Comparison of ENCODE assay signal across 10 cellular contexts in genomic region chr15:74817370-74817737, GRCh38. TPM values are rescaled to one million over a fixed set of nuclear protein-coding genes. Genes with fewer than 3 reads are reported as not detected.
DNase-seq lines count a peak whose midpoint lies in the region; ATAC-seq and TF ChIP-seq lines count a peak whose summit lies in the region.
"Had no signal": no experiment of that assay in that cellular context is flagged by ENCODE, and none has a peak within 500 bp of the region (broad histone marks: within the 10 kb centered on the region; RNA-seq: fewer than 3 reads in every experiment).

No MANE protein-coding gene starts in this region.

- H3K27ac ChIP-seq in C4-2B (peak overlapping the region; percentile 81), mesodermal cell (ENCODE audit: low read depth, low read length, severe bottlenecking) (peak overlapping the region; percentile 23), aorta (ENCODE audit: low read depth in 1 of 2, low read length in 2 of 2) (no peak overlapping the region)
- H3K27ac ChIP-seq: neutrophil had no signal

- 51 to 62% methylated on average over 7 of the region's 9 CpGs for WGBS in mesodermal cell (ENCODE audit: insufficient coverage in 2 of 2), 2 experiments
- 29 to 35% methylated on average over 9 of the region's 9 CpGs for WGBS in aorta, 2 donors

- no peak; the same call in 1 of the 2 replicates for TF ChIP-seq CTCF in C4-2B (conservative IDR thresholded peaks at IDR 0.05)

- H3K9me3 ChIP-seq in mesodermal cell (ENCODE audit: control insufficient read depth, low read length) (no peaks in the 10 kb centered on the region), aorta (ENCODE audit: control insufficient read depth, low read length) (no peaks in the 10 kb centered on the region)
- H3K9me3 ChIP-seq: neutrophil had no signal

- H3K36me3 ChIP-seq in mesodermal cell (ENCODE audit: control insufficient read depth, insufficient read depth, low read length) (no peaks in the 10 kb centered on the region), aorta (ENCODE audit: control insufficient read depth in 1 of 2, insufficient read depth in 2 of 2, low read length in 1 of 2) (no peaks in the 10 kb centered on the region)
- H3K36me3 ChIP-seq: neutrophil had no signal

- ATAC-seq in aorta (ENCODE audit: low FRiP score): no peak

- intact Hi-C loops in aorta (cut with DNase I): no loop called here

- DNase-seq in NCI-H2081 treated with DMSO at 0.1 percent for 48 hours (lab: John Stamatoyannopoulos, UW): peak; percentile 50
- DNase-seq in ecto neural progenitor cell (ENCODE audit: low spot score): peak; percentile 59
- no peak for DNase-seq in stimulated activated CD4-positive, alpha-beta T cell treated with anti-CD3 and anti-CD28 coated beads, Interleukin-4, amount 100 ng/mL, for 24 hours
- no peak for DNase-seq in aorta
- no peak for DNase-seq in activated CD8-positive, alpha-beta memory T cell treated with anti-CD3 and anti-CD28 coated beads, Interleukin-2, amount 50 U/mL, for 4 hours
- no peak for DNase-seq in activated CD4-positive, alpha-beta T cell treated with anti-CD3 and anti-CD28 coated beads, Interleukin-2, amount 50 U/mL, for 4 hours

- H3K27me3 ChIP-seq in aorta (ENCODE audit: control insufficient read depth in 1 of 2, insufficient read depth in 2 of 2, low read length in 1 of 2): no peaks in the 10 kb centered on the region

- H3K4me1 ChIP-seq in mesodermal cell (ENCODE audit: control insufficient read depth, insufficient read depth, low read length, poor library complexity, severe bottlenecking): peaks cover 9% of the 10 kb centered on the region
- no peaks in the 10 kb centered on the region for H3K4me1 ChIP-seq in aorta (ENCODE audit: control insufficient read depth in 1 of 2, insufficient read depth in 2 of 2, low read length in 2 of 2)

- H3K4me3 ChIP-seq in mesodermal cell (ENCODE audit: extremely low read depth, insufficient read depth, low read length, poor library complexity, severe bottlenecking) (no peak overlapping the region), aorta (ENCODE audit: low read length in 2 of 2) (no peak overlapping the region)

RNA-seq across cellular contexts. Expression of gene LMAN1L, which starts 4.7 kb away (rescaled TPM):
- not detected for polyA plus RNA-seq in mesodermal cell (2013, experiment 1 of 2)
- not detected for polyA plus RNA-seq in mesodermal cell (2013, experiment 2 of 2)
- total RNA-seq in aorta: under 1 TPM in 1 of 2 donors, not detected in 1; 0.30 TPM
- polyA plus RNA-seq in aorta: under 1 TPM in 1 of 2 donors, not detected in 1; 0.15 TPM

RNA-seq across cellular contexts. Expression of gene CPLX3, which starts 9.1 kb away (rescaled TPM):
- not detected for polyA plus RNA-seq in mesodermal cell (2013, experiment 1 of 2)
- not detected for polyA plus RNA-seq in mesodermal cell (2013, experiment 2 of 2)
- total RNA-seq in aorta: not detected
- under 1 TPM; 0.05 to 0.13 TPM for polyA plus RNA-seq in aorta
- total RNA-seq: astrocyte had no signal

RNA-seq across cellular contexts. Expression of gene ULK3, which starts 25.6 kb away (rescaled TPM):
- 23.7 TPM for polyA plus RNA-seq in mesodermal cell (2013, experiment 1 of 2)
- polyA plus RNA-seq in mesodermal cell (2013, experiment 2 of 2): 17.1 TPM
- total RNA-seq in aorta: 10 to 100 TPM; 19.3 to 31.6 TPM
- 10 to 100 TPM; 17.7 to 43.6 TPM for polyA plus RNA-seq in aorta

RNA-seq across cellular contexts. Expression of gene CSK, which starts 35.5 kb away (rescaled TPM):
- polyA plus RNA-seq in mesodermal cell (2013, experiment 1 of 2): 41.1 TPM
- 35.7 TPM for polyA plus RNA-seq in mesodermal cell (2013, experiment 2 of 2)
- 10 to 100 TPM; 34.9 to 55.2 TPM for total RNA-seq in aorta
- 10 to 100 TPM; 21.8 to 29.8 TPM for polyA plus RNA-seq in aorta

RNA-seq across cellular contexts. Expression of gene SCAMP2, which starts 55.8 kb away (rescaled TPM):
- 31.9 TPM for polyA plus RNA-seq in mesodermal cell (2013, experiment 1 of 2)
- polyA plus RNA-seq in mesodermal cell (2013, experiment 2 of 2): 34.8 TPM
- 10 to 100 TPM; 62.2 to 65.0 TPM for total RNA-seq in aorta
- 10 to 100 TPM; 21.8 to 30.4 TPM for polyA plus RNA-seq in aorta

Comparison
In these comparisons a context has a peak if more than half of its experiments do, and no peak if none do; other contexts are left out.
1. H3K27ac ChIP-seq: peak in C4-2B (single experiment) and mesodermal cell (single experiment); none in aorta (0 of 2).
2. DNase-seq: peak in NCI-H2081 treated with DMSO at 0.1 percent for 48 hours (single experiment) and ecto neural progenitor cell (single experiment); none in stimulated activated CD4-positive, alpha-beta T cell treated with anti-CD3 and anti-CD28 coated beads, Interleukin-4, amount 100 ng/mL, for 24 hours (single experiment), aorta (0 of 2), activated CD8-positive, alpha-beta memory T cell treated with anti-CD3 and anti-CD28 coated beads, Interleukin-2, amount 50 U/mL, for 4 hours (single experiment) and activated CD4-positive, alpha-beta T cell treated with anti-CD3 and anti-CD28 coated beads, Interleukin-2, amount 50 U/mL, for 4 hours (0 of 2).